8 cellular contexts compared by ENCODE assay signal in genomic region chr9:14400658-14400995, GRCh38.
A peak's percentile ranks its signal among the peaks of the same experiment; 100 is the strongest.
DNase-seq lines count a peak whose midpoint lies in the region; ATAC-seq and TF ChIP-seq lines count a peak whose summit lies in the region.

No MANE protein-coding gene starts in this region.

- ATAC-seq in HG03469 (IDR thresholded peaks at IDR 0.05; ENCODE audit: unreplicated experiment) = no peak
- no peak for ATAC-seq in HG03039 (IDR thresholded peaks at IDR 0.05; ENCODE audit: unreplicated experiment)

- peak overlapping the region; percentile 57 for H3K27ac ChIP-seq in angular gyrus (ENCODE audit: low read depth, low read length)
- H3K27ac ChIP-seq in hepatocyte = no peak overlapping the region
- no peak overlapping the region for H3K27ac ChIP-seq in smooth muscle cell (ENCODE audit: low read depth)

- H3K79me2 ChIP-seq in hepatocyte (no peaks in the 10 kb centered on the region), smooth muscle cell (ENCODE audit: low read depth) (no peaks in the 10 kb centered on the region)

- no peaks in the 10 kb centered on the region for H3K9me3 ChIP-seq in BE2C
- H3K9me3 ChIP-seq in hepatocyte (ENCODE audit: low read depth) = no peaks in the 10 kb centered on the region
- no peaks in the 10 kb centered on the region for H3K9me3 ChIP-seq in smooth muscle cell (replicated peaks; ENCODE audit: low read depth)

- H3K4me3 ChIP-seq in BE2C (ENCODE audit: low read depth, low read length) (no peak overlapping the region), hepatocyte (no peak overlapping the region), smooth muscle cell (peak overlapping the region; percentile 16)

- H3K9ac ChIP-seq in smooth muscle cell (ENCODE audit: low read depth) = no peak overlapping the region

- peak overlapping the region; percentile 2 for H2AFZ ChIP-seq in hepatocyte
- no peak overlapping the region for H2AFZ ChIP-seq in smooth muscle cell (ENCODE audit: low read depth)

- no peaks in the 10 kb centered on the region for H3K27me3 ChIP-seq in BE2C
- no peaks in the 10 kb centered on the region for H3K27me3 ChIP-seq in hepatocyte
- no peaks in the 10 kb centered on the region for H3K27me3 ChIP-seq in smooth muscle cell (ENCODE audit: low read depth)

- H3K9me2 ChIP-seq in hepatocyte (replicated peaks; ENCODE audit: insufficient read depth) = no peaks in the 10 kb centered on the region

- H3K4me2 ChIP-seq in hepatocyte (peak overlapping the region; percentile 44), smooth muscle cell (peak overlapping the region; percentile 81)

- TF ChIP-seq CTCF in BE2C (IDR thresholded peaks at IDR 0.05; ENCODE audit: low read depth, low read length) (peak; percentile 69), hepatocyte (IDR thresholded peaks at IDR 0.05; ENCODE audit: poor library complexity) (peak; percentile 46), smooth muscle cell (IDR thresholded peaks at IDR 0.05; ENCODE audit: borderline replicate concordance, insufficient read depth, poor library complexity, severe bottlenecking) (peak; percentile 41)

- WGBS in hepatocyte (ENCODE audit: low lambda C conversion rate, missing lambda C conversion rate) = 65% methylated on average over 6 of the region's 6 CpGs
- WGBS in smooth muscle cell (ENCODE audit: low lambda C conversion rate) = 60% methylated on average over 6 of the region's 6 CpGs

- no peaks in the 10 kb centered on the region for H3F3A ChIP-seq in smooth muscle cell (ENCODE audit: low read depth)

- peak; percentile 50 for DNase-seq in BE2C
- peak; percentile 56 for DNase-seq in NCI-H1105 treated with DMSO at 0.1 percent for 48 hours (lab: John Stamatoyannopoulos, UW)
- peak; percentile 28 for DNase-seq in hepatocyte (ENCODE audit: low spot score)
- no peak for DNase-seq in smooth muscle cell (lab: John Stamatoyannopoulos, UW; ENCODE audit: unreplicated experiment)
- DNase-seq in NCI-H226 = no peak

- H3K36me3 ChIP-seq in BE2C (no peaks in the 10 kb centered on the region), hepatocyte (replicated peaks; ENCODE audit: insufficient read depth, low read depth) (no peaks in the 10 kb centered on the region), smooth muscle cell (ENCODE audit: low read depth) (no peaks in the 10 kb centered on the region)

- H3K4me1 ChIP-seq in BE2C (no peaks in the 10 kb centered on the region; the same call in 1 of the 2 replicates), hepatocyte (ENCODE audit: insufficient read depth) (peaks cover 7% of the 10 kb centered on the region), smooth muscle cell (ENCODE audit: low read depth) (peaks cover 5% of the 10 kb centered on the region)

- no peaks in the 10 kb centered on the region for H4K20me1 ChIP-seq in hepatocyte (ENCODE audit: insufficient read depth, poor library complexity, severe bottlenecking)
- H4K20me1 ChIP-seq in smooth muscle cell (ENCODE audit: low read depth) = no peaks in the 10 kb centered on the region

Comparison
In these comparisons a context has a peak if more than half of its experiments do, and no peak if none do; other contexts are left out.
1. DNase-seq: peak in BE2C (single experiment), NCI-H1105 treated with DMSO at 0.1 percent for 48 hours (single experiment) and hepatocyte (single experiment); none in smooth muscle cell (single experiment) and NCI-H226 (single experiment).
2. Peak in every context shown above with its lines, with median percentiles within 50 percentile points of each other: CTCF ChIP-seq.